Comparison of ENCODE assay signal across 8 cellular contexts in genomic region chr19:506404-507285, GRCh38. TPM values are rescaled to one million over a fixed set of nuclear protein-coding genes. Genes with fewer than 3 reads are reported as not detected.
A peak's percentile ranks its signal among the peaks of the same experiment; 100 is the strongest.
DNase-seq lines count a peak whose midpoint lies in the region; ATAC-seq and TF ChIP-seq lines count a peak whose summit lies in the region.

No MANE protein-coding gene starts in this region.

- in situ Hi-C loops in KBM-7 (cut with MboI; ENCODE audit: low pct_unique_long_range_greater_than_20kb, low sequenced_read_pairs): no loop called here

- H3K27me3 ChIP-seq in DND-41 (ENCODE audit: insufficient read depth, low read length, poor library complexity): no peaks in the 10 kb centered on the region
- H3K27me3 ChIP-seq in PC-9 (ENCODE audit: insufficient read depth, low read depth): no peaks in the 10 kb centered on the region
- no peaks in the 10 kb centered on the region for H3K27me3 ChIP-seq in muscle layer of colon (ENCODE audit: control insufficient read depth in 1 of 2, insufficient read depth in 2 of 2, low read length in 2 of 2)

- H2AFZ ChIP-seq in DND-41 (ENCODE audit: low read depth, low read length) (peak overlapping the region; percentile 92), PC-9 (peak overlapping the region; percentile 92)

- peak overlapping the region; percentile 84 for H3K4me2 ChIP-seq in DND-41 (ENCODE audit: insufficient read depth, low read length)
- H3K4me2 ChIP-seq in PC-9: peak overlapping the region; percentile 95

- H3K9me3 ChIP-seq in DND-41 (ENCODE audit: insufficient read depth, low read length, severe bottlenecking): no peaks in the 10 kb centered on the region
- no peaks in the 10 kb centered on the region for H3K9me3 ChIP-seq in PC-9 (ENCODE audit: insufficient read depth, low read depth)
- no peaks in the 10 kb centered on the region for H3K9me3 ChIP-seq in muscle layer of colon (ENCODE audit: low read length)

- no peaks in the 10 kb centered on the region for H3K9me2 ChIP-seq in PC-9 (ENCODE audit: insufficient read depth)

- no peaks in the 10 kb centered on the region for H3K9me3 Mint-ChIP-seq in activated T-cell treated with anti-CD3 and anti-CD28 coated beads, Interleukin-2, amount 50 U/mL, for 4 hours

- peaks cover 13% of the 10 kb centered on the region; the same call in 1 of the 2 replicates for H3F3A ChIP-seq in PC-9 (ENCODE audit: insufficient read depth, low read depth)

- peaks cover 53% of the 10 kb centered on the region for H3K4me1 ChIP-seq in DND-41 (ENCODE audit: insufficient read depth, low read length)
- H3K4me1 ChIP-seq in PC-9 (replicated peaks; ENCODE audit: insufficient read depth): 0 out of 2 replicates have a peak, but pooled peaks cover 6% of the 10 kb centered on the region
- H3K4me1 ChIP-seq in muscle layer of colon (ENCODE audit: insufficient read depth, low read length): peaks cover 29% of the 10 kb centered on the region

- peaks cover 37% of the 10 kb centered on the region for H3K4me1 Mint-ChIP-seq in activated T-cell treated with anti-CD3 and anti-CD28 coated beads, Interleukin-2, amount 50 U/mL, for 4 hours (ENCODE audit: low read depth)

- H3K36me3 ChIP-seq in DND-41 (ENCODE audit: insufficient read depth, low read length): peaks cover 5% of the 10 kb centered on the region
- no peaks in the 10 kb centered on the region for H3K36me3 ChIP-seq in PC-9 (ENCODE audit: low read depth)
- no peaks in the 10 kb centered on the region for H3K36me3 ChIP-seq in muscle layer of colon (ENCODE audit: insufficient read depth, low read length)

- CTCF ChIA-PET in PC-9 (lab: Charles Lee): interaction anchor here (0.6 to 1.3 kb wide), 6 partner anchors 25 to 734 kb away, joined by 3 to 8 read pairs (median 4); partner anchors contain the start of gene CDC34

- ATAC-seq in DND-41 (ENCODE audit: insufficient read depth, low read depth): peak; percentile 66
- peak; percentile 70 for ATAC-seq in GM21723 (IDR thresholded peaks at IDR 0.05; ENCODE audit: unreplicated experiment)
- peak; percentile 69 to 71 for ATAC-seq in activated T-cell treated with anti-CD3 and anti-CD28 coated beads, Interleukin-2, amount 50 U/mL, for 4 hours
- ATAC-seq in esophagus mucosa: peak; percentile 85

- DNase-seq in DND-41 (peak; percentile 94), KBM-7 (peak; percentile 97), PC-9 (peak; percentile 94 to 96)
- DNase-seq in activated T-cell treated with anti-CD3 and anti-CD28 coated beads, Interleukin-2, amount 50 U/mL, for 4 hours: peak; percentile 86
- peak; percentile 80 to 83 for DNase-seq in stimulated activated CD8-positive, alpha-beta memory T cell treated with anti-CD3 and anti-CD28 coated beads, Interleukin-7, amount 100 ng/mL, for 1 hour (ENCODE audit: low read depth in 2 of 2)

- no peaks in the 10 kb centered on the region for H3K27me3 Mint-ChIP-seq in activated T-cell treated with anti-CD3 and anti-CD28 coated beads, Interleukin-2, amount 50 U/mL, for 4 hours (ENCODE audit: low read depth)

- no peaks in the 10 kb centered on the region for H3K36me3 Mint-ChIP-seq in activated T-cell treated with anti-CD3 and anti-CD28 coated beads, Interleukin-2, amount 50 U/mL, for 4 hours (ENCODE audit: insufficient read depth)

- H3K4me3 ChIP-seq in DND-41 (ENCODE audit: low read depth in 1 of 2, low read length in 2 of 2) (peak overlapping the region; percentile 74 to 79; a peak in 3 of 4 replicates), PC-9 (peak overlapping the region; percentile 97), muscle layer of colon (ENCODE audit: low read depth in 1 of 2, low read length in 2 of 2) (peak overlapping the region; percentile 72)

- POLR2A ChIA-PET in PC-9 (lab: Charles Lee; ENCODE audit: unreplicated experiment): interaction anchor here (0.5 to 0.8 kb wide), 5 partner anchors 18 to 1241 kb away, joined by 3 to 7 read pairs (median 5); no protein-coding TSS in a partner anchor

- BruUV-seq in PC-9 (replicated peaks; lab: Mats Ljungman, UMichigan): TSS peak; percentile 46

- peak overlapping the region; percentile 89 for H3K9ac ChIP-seq in DND-41 (ENCODE audit: low read depth, low read length)
- no peak overlapping the region for H3K9ac ChIP-seq in muscle layer of colon (ENCODE audit: low read length)

- H3K79me2 ChIP-seq in DND-41 (ENCODE audit: insufficient read depth, low read length): peaks cover 20% of the 10 kb centered on the region
- H3K79me2 ChIP-seq in PC-9 (ENCODE audit: low read depth): peaks cover 6% of the 10 kb centered on the region

- TF ChIP-seq CTCF in DND-41 (IDR thresholded peaks at IDR 0.05; ENCODE audit: borderline replicate concordance, extremely low read depth, low read length, poor library complexity, severe bottlenecking) (peak; percentile 99), PC-9 (conservative IDR thresholded peaks at IDR 0.05) (peak; percentile 91)

- H3K27ac ChIP-seq in DND-41 (ENCODE audit: low read length) (peak overlapping the region; percentile 97), PC-9 (peak overlapping the region; percentile 86), muscle layer of colon (ENCODE audit: low read depth, low read length) (peak overlapping the region; percentile 82)

- peak overlapping the region; percentile 86 for H3K4me3 Mint-ChIP-seq in activated T-cell treated with anti-CD3 and anti-CD28 coated beads, Interleukin-2, amount 50 U/mL, for 4 hours

- intact Hi-C loops in PC-9 (cut with micrococcal nuclease; ENCODE audit: unreplicated experiment): loop anchor here (1.0 to 2.0 kb wide), 3 partner anchors 18 to 216 kb away; partner anchors contain the start of genes CDC34 and PLPP2

- H4K20me1 ChIP-seq in DND-41 (ENCODE audit: insufficient read depth, low read length): peaks cover 11% of the 10 kb centered on the region; the same call in 1 of the 2 replicates
- no peaks in the 10 kb centered on the region for H4K20me1 ChIP-seq in PC-9 (ENCODE audit: insufficient read depth)

RNA-seq across cellular contexts. Expression of gene TPGS1, which starts 0.7 kb away (rescaled TPM):
- total RNA-seq in PC-9 (2021): 13.8 and 25.7 TPM in 2 replicates
- total RNA-seq in activated T-cell treated with anti-CD3 and anti-CD28 coated beads, Interleukin-2, amount 50 U/mL, for 4 hours: 10 to 100 TPM; 21.9 to 22.8 (median 22.6) TPM
- total RNA-seq in esophagus mucosa: 14.2 TPM

RNA-seq across cellular contexts. Expression of gene MADCAM1, which starts 10.4 kb away (rescaled TPM):
- total RNA-seq in PC-9 (2021) (1.1 and 1.7 TPM in 2 replicates), esophagus mucosa (0.36 TPM)
- total RNA-seq in activated T-cell treated with anti-CD3 and anti-CD28 coated beads, Interleukin-2, amount 50 U/mL, for 4 hours: under 1 TPM; 0.18 to 0.26 (median 0.19) TPM

RNA-seq across cellular contexts. Expression of gene CDC34, which starts 24.9 kb away (rescaled TPM):
- total RNA-seq in PC-9 (2021): 93.3 and 98.2 TPM in 2 replicates
- total RNA-seq in activated T-cell treated with anti-CD3 and anti-CD28 coated beads, Interleukin-2, amount 50 U/mL, for 4 hours: 10 to 100 TPM; 42.1 to 48.7 (median 45.7) TPM
- 30.7 TPM for total RNA-seq in esophagus mucosa

RNA-seq across cellular contexts. Expression of gene GZMM, which starts 37.2 kb away (rescaled TPM):
- total RNA-seq in PC-9 (2021) (0.39 and 0.88 TPM in 2 replicates), esophagus mucosa (not detected)
- total RNA-seq in activated T-cell treated with anti-CD3 and anti-CD28 coated beads, Interleukin-2, amount 50 U/mL, for 4 hours: 10 to 100 TPM; 53.2 to 71.8 (median 65.8) TPM

RNA-seq across cellular contexts. Expression of gene SHC2, which starts 45.8 kb away (rescaled TPM):
- 0.70 and 0.73 TPM in 2 replicates for total RNA-seq in PC-9 (2021)
- under 1 TPM; 0.16 to 0.33 (median 0.26) TPM for total RNA-seq in activated T-cell treated with anti-CD3 and anti-CD28 coated beads, Interleukin-2, amount 50 U/mL, for 4 hours
- total RNA-seq in esophagus mucosa: 1.7 TPM

Comparison
In these comparisons a context has a peak if more than half of its experiments do, and no peak if none do; other contexts are left out.
1. Peak in every context shown above with its lines: DNase-seq, ATAC-seq, H3K4me3 ChIP-seq and H3K27ac ChIP-seq.